Comparison of ENCODE assay signal across 17 cellular contexts in the genomic region with DNA sequence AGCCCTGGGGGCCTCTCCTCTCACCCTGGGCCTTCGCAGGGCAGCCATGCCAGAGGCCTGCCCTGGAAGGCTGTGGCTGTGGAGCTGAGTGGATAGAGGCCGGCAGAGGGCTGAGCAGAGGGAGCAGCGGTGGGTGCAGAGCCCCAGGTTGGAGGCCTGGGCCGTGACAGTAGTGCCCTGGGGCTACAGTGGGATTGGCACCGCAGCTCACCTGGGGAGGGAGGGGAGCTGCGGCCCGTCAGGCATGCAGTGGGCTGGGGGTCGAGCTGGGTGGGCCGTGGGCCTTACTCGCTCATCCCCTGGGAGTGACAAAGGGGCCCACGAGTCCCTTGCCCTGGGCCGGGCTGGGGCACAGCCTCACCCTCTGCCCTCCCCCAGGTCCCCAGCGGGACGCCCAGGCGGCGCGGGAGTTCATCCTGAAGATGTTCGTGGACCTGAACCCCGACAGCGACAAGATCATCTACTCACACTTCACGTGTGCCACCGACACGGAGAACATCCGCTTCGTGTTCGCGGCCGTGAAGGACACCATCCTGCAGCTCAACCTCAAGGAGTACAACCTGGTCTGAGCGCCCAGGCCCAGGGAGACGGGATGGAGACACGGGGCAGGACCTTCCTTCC. TPM values are rescaled to one million over a fixed set of nuclear protein-coding genes. Genes with fewer than 3 reads are reported as not detected.
DNase-seq lines count a peak whose midpoint lies in the region; ATAC-seq, FAIRE-seq and TF ChIP-seq lines count a peak whose summit lies in the region.
"Had no signal": no experiment of that assay in that cellular context is flagged by ENCODE, and none has a peak within 500 bp of the region (broad histone marks: within the 10 kb centered on the region; RNA-seq: fewer than 3 reads in every experiment).

No MANE protein-coding gene starts in this region.

- H4K20me1 ChIP-seq in H9 (ENCODE audit: control insufficient read depth, insufficient read depth, insufficient read length) (peaks cover under 1% of the 10 kb centered on the region), HepG2 (ENCODE audit: insufficient read depth, low read length) (no peaks in the 10 kb centered on the region)

- no peaks in the 10 kb centered on the region for H3K79me1 ChIP-seq in H9 (ENCODE audit: insufficient read depth, low read depth, low read length, poor library complexity, severe bottlenecking)

- DNase-seq in H9 (no peak), RWPE2 (ENCODE audit: low spot score) (peak; percentile 47), HepG2 (ENCODE audit: low spot score) (no peak), NK-92 (lab: John Stamatoyannopoulos, UW; ENCODE audit: unreplicated experiment) (no peak), HK-2 (ENCODE audit: unreplicated experiment) (no peak)
- DNase-seq: CD8-positive, alpha-beta memory T cell; DMS53; KG1; MV-4-11; NCI-H1694 treated with DMSO at 0.1 percent for 48 hours; NK-92 treated with Interleukin-12 subunit alpha and Interleukin-12 subunit beta, amount 100 ng/mL, for 24 hours; SIG-M5 had no signal

- in situ Hi-C loops in HepG2 (cut with HindIII; ENCODE audit: extremely low pct_ligation_motif_present, low pct_unique_long_range_greater_than_20kb), result loop anchor here (10.0 kb wide), 1 partner anchor 46 kb away; no protein-coding TSS in a partner anchor

- no peak overlapping the region for H3K18ac ChIP-seq in H9 (ENCODE audit: insufficient read length, low read depth, low read length)

- H3K23me2 ChIP-seq in H9 (ENCODE audit: insufficient read length, low read depth, low read length, poor library complexity, severe bottlenecking), result no peaks in the 10 kb centered on the region

- TF ChIP-seq CTCF in H9 (conservative IDR thresholded peaks at IDR 0.05) (peak; percentile 18; the same call in 1 of the 3 replicates), RWPE2 (IDR thresholded peaks at IDR 0.05; ENCODE audit: poor library complexity, severe bottlenecking) (no peak), HepG2 (CRISPR knock-in tag; IDR thresholded peaks at IDR 0.05) (no peak)

- intact Hi-C loops in HepG2 (cut with micrococcal nuclease; ENCODE audit: unreplicated experiment), result no loop called here

- H3K79me2 ChIP-seq in H9 (ENCODE audit: insufficient read depth, low read length) (no peaks in the 10 kb centered on the region), HepG2 (ENCODE audit: insufficient read depth, low read length) (no peaks in the 10 kb centered on the region)

- peak; percentile 22; the same call in 2 of the 3 replicates for ATAC-seq in RWPE2 (ENCODE audit: low read depth)
- ATAC-seq in HepG2, result no peak
- ATAC-seq: GM23338, HCT116, SK-N-SH treated with all-trans-retinoic acid at 6 μM for 48 hours had no signal

- no peaks in the 10 kb centered on the region for H3K9me3 Mint-ChIP-seq in H9
- H3K9me3 Mint-ChIP-seq: CD8-positive, alpha-beta memory T cell; GM23338 had no signal

- H4K91ac ChIP-seq in H9 (ENCODE audit: insufficient read length, low read depth, low read length), result no peak overlapping the region

- no peaks in the 10 kb centered on the region for H3K27me3 Mint-ChIP-seq in H9 (ENCODE audit: low read depth)

- TF ChIP-seq EP300 in HepG2 (IDR thresholded peaks at IDR 0.05; ENCODE audit: low read depth in 2 of 2, low read length in 2 of 2) (no peak), HepG2 (CRISPR knock-in tag; IDR thresholded peaks at IDR 0.05; ENCODE audit: borderline replicate concordance) (no peak)

- H3K9me3 ChIP-seq in H9 (ENCODE audit: control insufficient read depth, low read depth, low read length) (no peaks in the 10 kb centered on the region), RWPE2 (ENCODE audit: severe bottlenecking) (no peaks in the 10 kb centered on the region), HepG2 (ENCODE audit: low read length) (no peaks in the 10 kb centered on the region)

- WGBS in H9 (ENCODE audit: extremely low coverage, insufficient read length, low lambda C conversion rate), result no CpG with 5 or more reads among the region's 31 CpGs
- WGBS in HepG2 (ENCODE audit: low lambda C conversion rate), result 97% methylated on average over 16 of the region's 31 CpGs

- no peak overlapping the region for H2AFZ ChIP-seq in H9 (ENCODE audit: low read length)
- H2AFZ ChIP-seq in HepG2 (ENCODE audit: low read length), result no peak overlapping the region
- H2AFZ ChIP-seq: GM23338 had no signal

- H2BK15ac ChIP-seq in H9 (ENCODE audit: low read depth, low read length), result no peak overlapping the region

- H3K27me3 ChIP-seq in H9 (ENCODE audit: insufficient read depth, low read length), result no peaks in the 10 kb centered on the region
- H3K27me3 ChIP-seq in RWPE2 (ENCODE audit: insufficient read depth, poor library complexity, severe bottlenecking), result no peaks in the 10 kb centered on the region
- H3K27me3 ChIP-seq in HepG2 (ENCODE audit: control insufficient read depth in 1 of 2, insufficient read depth in 2 of 2, low read length in 2 of 2), result no peaks in the 10 kb centered on the region

- no peak overlapping the region for H2BK120ac ChIP-seq in H9 (ENCODE audit: low read depth, low read length, poor library complexity, severe bottlenecking)

- H3K14ac ChIP-seq in H9 (ENCODE audit: insufficient read depth, low read length), result no peak overlapping the region

- H3K4me1 ChIP-seq in H9 (ENCODE audit: insufficient read depth, low read length) (no peaks in the 10 kb centered on the region; the same call in 1 of the 2 replicates), RWPE2 (ENCODE audit: insufficient read depth, poor library complexity, severe bottlenecking) (no peaks in the 10 kb centered on the region), HepG2 (ENCODE audit: insufficient read depth, low read length) (no peaks in the 10 kb centered on the region)

- no peak overlapping the region for H3K27ac Mint-ChIP-seq in H9
- H3K27ac Mint-ChIP-seq: GM23338 had no signal

- POLR2A ChIA-PET in HepG2 (lab: Yijun Ruan, JAX), result no interaction called here

- no peak overlapping the region for H2BK5ac ChIP-seq in H9 (ENCODE audit: insufficient read length, low read length)

- FAIRE-seq in HepG2 (lab: Jason Lieb, UNC), result no peak
- FAIRE-seq: GM12891, RCC 7860 had no signal

- no peak for TF ChIP-seq RAD21 in HepG2 (CRISPR knock-in tag; IDR thresholded peaks at IDR 0.05)

- H2BK20ac ChIP-seq in H9 (ENCODE audit: low read depth, low read length, poor library complexity, severe bottlenecking), result no peak overlapping the region

- no peak overlapping the region for H4K8ac ChIP-seq in H9 (replicated peaks; ENCODE audit: insufficient read length, low read depth, low read length)

- TF ChIP-seq POLR2A in HepG2 (IDR thresholded peaks at IDR 0.05; ENCODE audit: insufficient read depth in 1 of 2, low read depth in 2 of 2, low read length in 2 of 2), result no peak

- no peak overlapping the region for H2AK5ac ChIP-seq in H9 (ENCODE audit: insufficient read length, low read length)

- H3K23ac ChIP-seq in H9 (ENCODE audit: insufficient read length, low read depth, low read length), result no peak overlapping the region

- no peak overlapping the region for H2BK12ac ChIP-seq in H9 (ENCODE audit: insufficient read length, low read depth, low read length)

- peaks cover 2 to 5% of the 10 kb centered on the region in 2 experiments; a peak in 2 of 4 replicates for H3K4me1 Mint-ChIP-seq in H9
- H3K4me1 Mint-ChIP-seq: CD8-positive, alpha-beta memory T cell; GM23338 had no signal

- no peak overlapping the region for H3K9ac ChIP-seq in H9 (ENCODE audit: extremely low read depth, insufficient read length, low read length)
- no peak overlapping the region for H3K9ac ChIP-seq in HepG2 (ENCODE audit: insufficient read depth, low read depth, low read length)

- no peak overlapping the region for H4K5ac ChIP-seq in H9 (ENCODE audit: insufficient read length, low read depth, low read length)

- no peak overlapping the region for H3K56ac ChIP-seq in H9 (ENCODE audit: insufficient read length, low read depth, low read length)

- no peak overlapping the region for H3K4ac ChIP-seq in H9 (ENCODE audit: low read depth, low read length)

- BruUV-seq in HepG2 (replicated peaks; lab: Mats Ljungman, UMichigan), result no TSS peak

- no peak overlapping the region for H3K4me2 ChIP-seq in H9 (ENCODE audit: insufficient read depth, insufficient read length, low read length)
- H3K4me2 ChIP-seq in HepG2 (ENCODE audit: low read depth, low read length), result no peak overlapping the region
- H3K4me2 ChIP-seq: GM23338 had no signal

- H3T11ph ChIP-seq in H9 (ENCODE audit: low read length), result no peak overlapping the region

- H3K4me3 ChIP-seq in RWPE2 (ENCODE audit: severe bottlenecking) (no peak overlapping the region), HepG2 (replicated peaks in 1 of 3; ENCODE audit: insufficient read depth in 1 of 3, low read depth in 2 of 3, low read length in 3 of 3) (no peak overlapping the region)
- H3K4me3 ChIP-seq: GM23338 had no signal

- H3K36me3 ChIP-seq in RWPE2 (ENCODE audit: low read depth) (peaks cover 9% of the 10 kb centered on the region; the same call in 1 of the 2 replicates), HepG2 (replicated peaks in 1 of 2; ENCODE audit: control insufficient read depth in 1 of 2, insufficient read depth in 2 of 2, low read length in 2 of 2) (peaks cover 2 to 4% of the 10 kb centered on the region in 2 experiments; a peak in 2 of 5 replicates)

- H3K36me3 Mint-ChIP-seq in H9 (ENCODE audit: insufficient read depth in 1 of 3, low read depth in 3 of 3), result peaks cover 0 to 4% (median 0%) of the 10 kb centered on the region in 3 experiments; a peak in 2 of 7 replicates
- H3K36me3 Mint-ChIP-seq: CD8-positive, alpha-beta memory T cell had no signal

- H3K27ac ChIP-seq in H9 (ENCODE audit: insufficient read length, low read depth, low read length) (no peak overlapping the region), RWPE2 (ENCODE audit: poor library complexity, severe bottlenecking) (no peak overlapping the region), HepG2 (ENCODE audit: extremely low read length, insufficient read depth, low read length) (no peak overlapping the region)

- H3K4me3 Mint-ChIP-seq in H9, result no peak overlapping the region; a peak in 1 of 5 replicates
- H3K4me3 Mint-ChIP-seq: CD8-positive, alpha-beta memory T cell; GM23338 had no signal

- CTCF ChIA-PET in HepG2 (lab: Yijun Ruan, JAX; ENCODE audit: low intra/inter-chr PET ratio, low total read pairs), result no interaction called here

RNA-seq across cellular contexts. Expression of gene GNA15, which starts 15.1 kb away (rescaled TPM):
- total RNA-seq in H9 (2021) (0.20 TPM in 1 of 2 replicates, not detected in the other), HepG2 (2016; rRNA removed; fragmentation: Illumina TruSeq; extraction: Trizol) (not detected in 2 replicates)
- not detected in 2 replicates for total RNA-seq in HepG2 (2016; cell fraction: cytosol; rRNA removed; fragmentation: Illumina TruSeq; extraction: Trizol; ENCODE audit: low read depth)
- total RNA-seq in HepG2 (2016; cell fraction: insoluble cytoplasmic fraction; rRNA removed; fragmentation: Illumina TruSeq; extraction: Trizol), result not detected in 2 replicates
- total RNA-seq in HepG2 (2016; cell fraction: membrane; rRNA removed; fragmentation: Illumina TruSeq; extraction: Trizol), result not detected in 2 replicates
- not detected in 2 replicates for total RNA-seq in HepG2 (2016; cell fraction: nucleus; rRNA removed; fragmentation: Illumina TruSeq; extraction: Trizol)
- not detected in 2 replicates for polyA plus RNA-seq in HepG2 (2011; rRNA removed)
- polyA plus RNA-seq in HepG2 (2011; cell fraction: cytosol; rRNA removed), result 0.04 TPM in 1 of 2 replicates, not detected in the other
- polyA plus RNA-seq in HepG2 (2011; cell fraction: nucleus; rRNA removed), result not detected in 2 replicates
- polyA plus RNA-seq in HepG2 (2012), result not detected in 2 replicates
- not detected in 2 replicates for polyA plus RNA-seq in HepG2 (2016; cell fraction: cytosol; fragmentation: Illumina TruSeq; extraction: Trizol; ENCODE audit: low read depth)
- polyA plus RNA-seq in HepG2 (2016; cell fraction: insoluble cytoplasmic fraction; fragmentation: Illumina TruSeq; extraction: Trizol; ENCODE audit: low read depth), result not detected in 2 replicates
- 0.08 TPM in 1 of 2 replicates, not detected in the other for polyA plus RNA-seq in HepG2 (2016; cell fraction: membrane; fragmentation: Illumina TruSeq; extraction: Trizol; ENCODE audit: low read depth)
- 0.22 TPM in 1 of 2 replicates, not detected in the other for polyA plus RNA-seq in HepG2 (2016; cell fraction: nucleus; fragmentation: Illumina TruSeq; extraction: Trizol; ENCODE audit: insufficient read depth, low read depth)
- polyA minus RNA-seq in HepG2 (2011; rRNA and poly(A)+ RNA removed; ENCODE audit: low replicate concordance), result 0.10 and 0.61 TPM in 2 replicates
- not detected in 2 replicates for polyA minus RNA-seq in HepG2 (2011; cell fraction: cytosol; rRNA and poly(A)+ RNA removed)
- not detected in 2 replicates for polyA minus RNA-seq in HepG2 (2011; cell fraction: nucleus; rRNA and poly(A)+ RNA removed)

RNA-seq across cellular contexts. Expression of gene GNA11, which starts 26.6 kb away (rescaled TPM):
- total RNA-seq in H9 (2021), result 23.1 and 24.0 TPM in 2 replicates
- total RNA-seq in HepG2 (2016; rRNA removed; fragmentation: Illumina TruSeq; extraction: Trizol), result 18.8 and 26.8 TPM in 2 replicates
- total RNA-seq in HepG2 (2016; cell fraction: cytosol; rRNA removed; fragmentation: Illumina TruSeq; extraction: Trizol; ENCODE audit: low read depth), result 4.5 and 5.5 TPM in 2 replicates
- 16.2 and 28.2 TPM in 2 replicates for total RNA-seq in HepG2 (2016; cell fraction: insoluble cytoplasmic fraction; rRNA removed; fragmentation: Illumina TruSeq; extraction: Trizol)
- total RNA-seq in HepG2 (2016; cell fraction: membrane; rRNA removed; fragmentation: Illumina TruSeq; extraction: Trizol), result 20.2 and 20.3 TPM in 2 replicates
- 13.2 and 15.8 TPM in 2 replicates for total RNA-seq in HepG2 (2016; cell fraction: nucleus; rRNA removed; fragmentation: Illumina TruSeq; extraction: Trizol)
- polyA plus RNA-seq in HepG2 (2011; rRNA removed), result 16.0 and 16.8 TPM in 2 replicates
- polyA plus RNA-seq in HepG2 (2011; cell fraction: cytosol; rRNA removed), result 18.0 and 19.4 TPM in 2 replicates
- polyA plus RNA-seq in HepG2 (2011; cell fraction: nucleus; rRNA removed), result 24.5 and 30.8 TPM in 2 replicates
- polyA plus RNA-seq in HepG2 (2012), result 21.5 and 25.5 TPM in 2 replicates
- 4.2 and 4.6 TPM in 2 replicates for polyA plus RNA-seq in HepG2 (2016; cell fraction: cytosol; fragmentation: Illumina TruSeq; extraction: Trizol; ENCODE audit: low read depth)
- polyA plus RNA-seq in HepG2 (2016; cell fraction: insoluble cytoplasmic fraction; fragmentation: Illumina TruSeq; extraction: Trizol; ENCODE audit: low read depth), result 25.9 and 33.9 TPM in 2 replicates
- 14.1 and 15.9 TPM in 2 replicates for polyA plus RNA-seq in HepG2 (2016; cell fraction: membrane; fragmentation: Illumina TruSeq; extraction: Trizol; ENCODE audit: low read depth)
- 31.1 and 31.9 TPM in 2 replicates for polyA plus RNA-seq in HepG2 (2016; cell fraction: nucleus; fragmentation: Illumina TruSeq; extraction: Trizol; ENCODE audit: insufficient read depth, low read depth)
- polyA minus RNA-seq in HepG2 (2011; rRNA and poly(A)+ RNA removed; ENCODE audit: low replicate concordance), result 36.6 and 52.6 TPM in 2 replicates
- polyA minus RNA-seq in HepG2 (2011; cell fraction: cytosol; rRNA and poly(A)+ RNA removed), result 10.8 and 16.8 TPM in 2 replicates
- 6.7 and 7.1 TPM in 2 replicates for polyA minus RNA-seq in HepG2 (2011; cell fraction: nucleus; rRNA and poly(A)+ RNA removed)

RNA-seq across cellular contexts. Expression of gene S1PR4, which starts 57.8 kb away (rescaled TPM):
- total RNA-seq in H9 (2021), result not detected in 2 replicates
- total RNA-seq in HepG2 (2016; rRNA removed; fragmentation: Illumina TruSeq; extraction: Trizol), result 0.07 TPM in 1 of 2 replicates, not detected in the other
- total RNA-seq in HepG2 (2016; cell fraction: cytosol; rRNA removed; fragmentation: Illumina TruSeq; extraction: Trizol; ENCODE audit: low read depth), result not detected in 2 replicates
- 0.09 TPM in 1 of 2 replicates, not detected in the other for total RNA-seq in HepG2 (2016; cell fraction: insoluble cytoplasmic fraction; rRNA removed; fragmentation: Illumina TruSeq; extraction: Trizol)
- not detected in 2 replicates for total RNA-seq in HepG2 (2016; cell fraction: membrane; rRNA removed; fragmentation: Illumina TruSeq; extraction: Trizol)
- total RNA-seq in HepG2 (2016; cell fraction: nucleus; rRNA removed; fragmentation: Illumina TruSeq; extraction: Trizol), result not detected in 2 replicates
- polyA plus RNA-seq in HepG2 (2011; rRNA removed), result 0.09 and 0.33 TPM in 2 replicates
- not detected in 2 replicates for polyA plus RNA-seq in HepG2 (2011; cell fraction: cytosol; rRNA removed)
- polyA plus RNA-seq in HepG2 (2011; cell fraction: nucleus; rRNA removed), result 1.2 and 1.8 TPM in 2 replicates
- polyA plus RNA-seq in HepG2 (2012), result not detected in 2 replicates
- polyA plus RNA-seq in HepG2 (2016; cell fraction: cytosol; fragmentation: Illumina TruSeq; extraction: Trizol; ENCODE audit: low read depth), result not detected in 2 replicates
- not detected in 2 replicates for polyA plus RNA-seq in HepG2 (2016; cell fraction: insoluble cytoplasmic fraction; fragmentation: Illumina TruSeq; extraction: Trizol; ENCODE audit: low read depth)
- polyA plus RNA-seq in HepG2 (2016; cell fraction: membrane; fragmentation: Illumina TruSeq; extraction: Trizol; ENCODE audit: low read depth), result not detected in 2 replicates
- 0.29 TPM in 1 of 2 replicates, not detected in the other for polyA plus RNA-seq in HepG2 (2016; cell fraction: nucleus; fragmentation: Illumina TruSeq; extraction: Trizol; ENCODE audit: insufficient read depth, low read depth)
- 0.19 TPM in 1 of 2 replicates, not detected in the other for polyA minus RNA-seq in HepG2 (2011; rRNA and poly(A)+ RNA removed; ENCODE audit: low replicate concordance)
- not detected in 2 replicates for polyA minus RNA-seq in HepG2 (2011; cell fraction: cytosol; rRNA and poly(A)+ RNA removed)
- 0.25 TPM in 1 of 2 replicates, not detected in the other for polyA minus RNA-seq in HepG2 (2011; cell fraction: nucleus; rRNA and poly(A)+ RNA removed)
- polyA plus RNA-seq: GM23338 had no signal

RNA-seq across cellular contexts. Expression of gene TLE5, which starts 58.4 kb away (rescaled TPM):
- 218 and 221 TPM in 2 replicates for total RNA-seq in H9 (2021)
- total RNA-seq in HepG2 (2016; rRNA removed; fragmentation: Illumina TruSeq; extraction: Trizol), result 51.6 and 62.8 TPM in 2 replicates
- total RNA-seq in HepG2 (2016; cell fraction: cytosol; rRNA removed; fragmentation: Illumina TruSeq; extraction: Trizol; ENCODE audit: low read depth), result 148 and 187 TPM in 2 replicates
- total RNA-seq in HepG2 (2016; cell fraction: insoluble cytoplasmic fraction; rRNA removed; fragmentation: Illumina TruSeq; extraction: Trizol), result 41.9 and 63.2 TPM in 2 replicates
- total RNA-seq in HepG2 (2016; cell fraction: membrane; rRNA removed; fragmentation: Illumina TruSeq; extraction: Trizol), result 155 and 189 TPM in 2 replicates
- total RNA-seq in HepG2 (2016; cell fraction: nucleus; rRNA removed; fragmentation: Illumina TruSeq; extraction: Trizol), result 29.0 and 32.6 TPM in 2 replicates
- 189 and 246 TPM in 2 replicates for polyA plus RNA-seq in HepG2 (2011; rRNA removed)
- 170 and 253 TPM in 2 replicates for polyA plus RNA-seq in HepG2 (2011; cell fraction: cytosol; rRNA removed)
- 312 and 359 TPM in 2 replicates for polyA plus RNA-seq in HepG2 (2011; cell fraction: nucleus; rRNA removed)
- 157 and 182 TPM in 2 replicates for polyA plus RNA-seq in HepG2 (2012)
- 365 and 380 TPM in 2 replicates for polyA plus RNA-seq in HepG2 (2016; cell fraction: cytosol; fragmentation: Illumina TruSeq; extraction: Trizol; ENCODE audit: low read depth)
- polyA plus RNA-seq in HepG2 (2016; cell fraction: insoluble cytoplasmic fraction; fragmentation: Illumina TruSeq; extraction: Trizol; ENCODE audit: low read depth), result 90.9 and 108 TPM in 2 replicates
- polyA plus RNA-seq in HepG2 (2016; cell fraction: membrane; fragmentation: Illumina TruSeq; extraction: Trizol; ENCODE audit: low read depth), result 308 and 330 TPM in 2 replicates
- polyA plus RNA-seq in HepG2 (2016; cell fraction: nucleus; fragmentation: Illumina TruSeq; extraction: Trizol; ENCODE audit: insufficient read depth, low read depth), result 105 and 117 TPM in 2 replicates
- polyA minus RNA-seq in HepG2 (2011; rRNA and poly(A)+ RNA removed; ENCODE audit: low replicate concordance), result 213 and 462 TPM in 2 replicates
- polyA minus RNA-seq in HepG2 (2011; cell fraction: cytosol; rRNA and poly(A)+ RNA removed), result 159 and 180 TPM in 2 replicates
- polyA minus RNA-seq in HepG2 (2011; cell fraction: nucleus; rRNA and poly(A)+ RNA removed), result 36.2 and 46.2 TPM in 2 replicates
